In genomic region chr3:167735233-167736107, GRCh38 we compare ENCODE assay signal across 1 cellular context.
A peak's percentile ranks its signal among the peaks of the same experiment; 100 is the strongest.
TF ChIP-seq lines count a peak whose summit lies in the region.

Gene SERPINI1, plus strand, starts transcription at chr3:167735721. Its CDS starts 53,408 bp downstream, at chr3:167789129.

TF ChIP-seq in K562, 482 proteins besides CTCF, POLR2A, EP300 and RAD21 (continued from another document and continues in another):
- TF ChIP-seq, protein P1, sequence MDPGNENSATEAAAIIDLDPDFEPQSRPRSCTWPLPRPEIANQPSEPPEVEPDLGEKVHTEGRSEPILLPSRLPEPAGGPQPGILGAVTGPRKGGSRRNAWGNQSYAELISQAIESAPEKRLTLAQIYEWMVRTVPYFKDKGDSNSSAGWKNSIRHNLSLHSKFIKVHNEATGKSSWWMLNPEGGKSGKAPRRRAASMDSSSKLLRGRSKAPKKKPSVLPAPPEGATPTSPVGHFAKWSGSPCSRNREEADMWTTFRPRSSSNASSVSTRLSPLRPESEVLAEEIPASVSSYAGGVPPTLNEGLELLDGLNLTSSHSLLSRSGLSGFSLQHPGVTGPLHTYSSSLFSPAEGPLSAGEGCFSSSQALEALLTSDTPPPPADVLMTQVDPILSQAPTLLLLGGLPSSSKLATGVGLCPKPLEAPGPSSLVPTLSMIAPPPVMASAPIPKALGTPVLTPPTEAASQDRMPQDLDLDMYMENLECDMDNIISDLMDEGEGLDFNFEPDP (CRISPR knock-in tag; IDR thresholded peaks at IDR 0.05): no peak
- peak; percentile 49; the same call in 1 of the 2 replicates for TF ChIP-seq ZEB2 (IDR thresholded peaks at IDR 0.05)
- peak; percentile 37; the same call in 1 of the 2 replicates for TF ChIP-seq SIN3B (IDR thresholded peaks at IDR 0.05; ENCODE audit: low read depth)
- no peak for TF ChIP-seq ARHGAP35 (IDR thresholded peaks at IDR 0.05; ENCODE audit: partially characterized antibody)
- TF ChIP-seq YY1 (IDR thresholded peaks at IDR 0.05; ENCODE audit: borderline replicate concordance in 1 of 3, control insufficient read depth in 1 of 3, extremely low read depth in 1 of 3, insufficient read depth in 3 of 3, insufficient read length in 1 of 3, insufficient replicate concordance in 2 of 3, low read depth in 1 of 3, low read length in 2 of 3): no peak
- peak; percentile 59; the same call in 1 of the 2 replicates for TF ChIP-seq POLR2G (IDR thresholded peaks at IDR 0.05; ENCODE audit: low read depth, low read length)
- TF ChIP-seq, protein P2, sequence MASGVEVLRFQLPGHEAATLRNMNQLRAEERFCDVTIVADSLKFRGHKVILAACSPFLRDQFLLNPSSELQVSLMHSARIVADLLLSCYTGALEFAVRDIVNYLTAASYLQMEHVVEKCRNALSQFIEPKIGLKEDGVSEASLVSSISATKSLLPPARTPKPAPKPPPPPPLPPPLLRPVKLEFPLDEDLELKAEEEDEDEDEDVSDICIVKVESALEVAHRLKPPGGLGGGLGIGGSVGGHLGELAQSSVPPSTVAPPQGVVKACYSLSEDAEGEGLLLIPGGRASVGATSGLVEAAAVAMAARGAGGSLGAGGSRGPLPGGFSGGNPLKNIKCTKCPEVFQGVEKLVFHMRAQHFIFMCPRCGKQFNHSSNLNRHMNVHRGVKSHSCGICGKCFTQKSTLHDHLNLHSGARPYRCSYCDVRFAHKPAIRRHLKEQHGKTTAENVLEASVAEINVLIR (CRISPR knock-in tag; IDR thresholded peaks at IDR 0.05): no peak
- no peak for TF ChIP-seq RNF2 (IDR thresholded peaks at IDR 0.05)
- no peak for TF ChIP-seq HIVEP1 (CRISPR knock-in tag; IDR thresholded peaks at IDR 0.05)
- no peak for TF ChIP-seq SNAPC5 (CRISPR knock-in tag; IDR thresholded peaks at IDR 0.05)
- TF ChIP-seq, protein P3, sequence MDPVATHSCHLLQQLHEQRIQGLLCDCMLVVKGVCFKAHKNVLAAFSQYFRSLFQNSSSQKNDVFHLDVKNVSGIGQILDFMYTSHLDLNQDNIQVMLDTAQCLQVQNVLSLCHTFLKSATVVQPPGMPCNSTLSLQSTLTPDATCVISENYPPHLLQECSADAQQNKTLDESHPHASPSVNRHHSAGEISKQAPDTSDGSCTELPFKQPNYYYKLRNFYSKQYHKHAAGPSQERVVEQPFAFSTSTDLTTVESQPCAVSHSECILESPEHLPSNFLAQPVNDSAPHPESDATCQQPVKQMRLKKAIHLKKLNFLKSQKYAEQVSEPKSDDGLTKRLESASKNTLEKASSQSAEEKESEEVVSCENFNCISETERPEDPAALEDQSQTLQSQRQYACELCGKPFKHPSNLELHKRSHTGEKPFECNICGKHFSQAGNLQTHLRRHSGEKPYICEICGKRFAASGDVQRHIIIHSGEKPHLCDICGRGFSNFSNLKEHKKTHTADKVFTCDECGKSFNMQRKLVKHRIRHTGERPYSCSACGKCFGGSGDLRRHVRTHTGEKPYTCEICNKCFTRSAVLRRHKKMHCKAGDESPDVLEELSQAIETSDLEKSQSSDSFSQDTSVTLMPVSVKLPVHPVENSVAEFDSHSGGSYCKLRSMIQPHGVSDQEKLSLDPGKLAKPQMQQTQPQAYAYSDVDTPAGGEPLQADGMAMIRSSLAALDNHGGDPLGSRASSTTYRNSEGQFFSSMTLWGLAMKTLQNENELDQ (CRISPR knock-in tag; IDR thresholded peaks at IDR 0.05; ENCODE audit: borderline replicate concordance): no peak
- TF ChIP-seq TOE1 (IDR thresholded peaks at IDR 0.05; ENCODE audit: borderline replicate concordance): peak; percentile 40; the same call in 1 of the 2 replicates
- TF ChIP-seq TOE1 (CRISPR knock-in tag; IDR thresholded peaks at IDR 0.05; ENCODE audit: borderline replicate concordance, low read depth): no peak
- TF ChIP-seq ASH1L (IDR thresholded peaks at IDR 0.05; ENCODE audit: borderline replicate concordance, low read depth, partially characterized antibody): no peak
- no peak for TF ChIP-seq NFXL1 (CRISPR knock-in tag; IDR thresholded peaks at IDR 0.05)
- TF ChIP-seq, protein P4, sequence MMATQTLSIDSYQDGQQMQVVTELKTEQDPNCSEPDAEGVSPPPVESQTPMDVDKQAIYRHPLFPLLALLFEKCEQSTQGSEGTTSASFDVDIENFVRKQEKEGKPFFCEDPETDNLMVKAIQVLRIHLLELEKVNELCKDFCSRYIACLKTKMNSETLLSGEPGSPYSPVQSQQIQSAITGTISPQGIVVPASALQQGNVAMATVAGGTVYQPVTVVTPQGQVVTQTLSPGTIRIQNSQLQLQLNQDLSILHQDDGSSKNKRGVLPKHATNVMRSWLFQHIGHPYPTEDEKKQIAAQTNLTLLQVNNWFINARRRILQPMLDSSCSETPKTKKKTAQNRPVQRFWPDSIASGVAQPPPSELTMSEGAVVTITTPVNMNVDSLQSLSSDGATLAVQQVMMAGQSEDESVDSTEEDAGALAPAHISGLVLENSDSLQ (IDR thresholded peaks at IDR 0.05): peak; percentile 4; the same call in 1 of the 2 replicates
- TF ChIP-seq OTX1 (CRISPR knock-in tag; IDR thresholded peaks at IDR 0.05): no peak
- TF ChIP-seq FOXJ3 (CRISPR knock-in tag; IDR thresholded peaks at IDR 0.05): no peak
- no peak for TF ChIP-seq HSF4 (CRISPR knock-in tag; IDR thresholded peaks at IDR 0.05; ENCODE audit: borderline replicate concordance)
- TF ChIP-seq NCOA6 (IDR thresholded peaks at IDR 0.05): no peak
- TF ChIP-seq RNF219 (CRISPR knock-in tag; IDR thresholded peaks at IDR 0.05): no peak
- no peak for TF ChIP-seq HMG20A (CRISPR knock-in tag; conservative IDR thresholded peaks at IDR 0.05)
- no peak for TF ChIP-seq ZNF785 (CRISPR knock-in tag; IDR thresholded peaks at IDR 0.05)
- no peak for TF ChIP-seq ZNF239 (CRISPR knock-in tag; IDR thresholded peaks at IDR 0.05)
- TF ChIP-seq TGIF2 (CRISPR knock-in tag; IDR thresholded peaks at IDR 0.05): no peak
- TF ChIP-seq ZNF121 (CRISPR knock-in tag; conservative IDR thresholded peaks at IDR 0.05): no peak
- TF ChIP-seq ZNF175 (CRISPR knock-in tag; IDR thresholded peaks at IDR 0.05; ENCODE audit: low read depth): no peak
- TF ChIP-seq KLF6 (CRISPR knock-in tag; IDR thresholded peaks at IDR 0.05; ENCODE audit: borderline replicate concordance): no peak
- TF ChIP-seq RHOXF2B (CRISPR knock-in tag; conservative IDR thresholded peaks at IDR 0.05): no peak
- no peak for TF ChIP-seq SMAD2 (IDR thresholded peaks at IDR 0.05; ENCODE audit: low read depth, low read length)
- TF ChIP-seq KLF10 (CRISPR knock-in tag; IDR thresholded peaks at IDR 0.05): no peak
- peak; percentile 58 for TF ChIP-seq ETV1 (tag; conservative IDR thresholded peaks at IDR 0.05; ENCODE audit: low read depth)
- TF ChIP-seq FOXA3 (CRISPR knock-in tag; conservative IDR thresholded peaks at IDR 0.05 in 1 of 2, IDR thresholded peaks at IDR 0.05 in 1 of 2): 0 out of 4 replicates have a peak, but pooled peaks of 1 of the 2 experiments have one; percentile 8
- no peak; the same call in 1 of the 2 replicates for TF ChIP-seq PML (IDR thresholded peaks at IDR 0.05; ENCODE audit: low read length)
- no peak for TF ChIP-seq GTF3C2 (IDR thresholded peaks at IDR 0.05; ENCODE audit: borderline replicate concordance, extremely low read depth, insufficient read length)
- TF ChIP-seq ZFX (CRISPR knock-in tag; IDR thresholded peaks at IDR 0.05): peak; percentile 45
- no peak for TF ChIP-seq ZNF57 (CRISPR knock-in tag; IDR thresholded peaks at IDR 0.05)
- TF ChIP-seq, protein P5, sequence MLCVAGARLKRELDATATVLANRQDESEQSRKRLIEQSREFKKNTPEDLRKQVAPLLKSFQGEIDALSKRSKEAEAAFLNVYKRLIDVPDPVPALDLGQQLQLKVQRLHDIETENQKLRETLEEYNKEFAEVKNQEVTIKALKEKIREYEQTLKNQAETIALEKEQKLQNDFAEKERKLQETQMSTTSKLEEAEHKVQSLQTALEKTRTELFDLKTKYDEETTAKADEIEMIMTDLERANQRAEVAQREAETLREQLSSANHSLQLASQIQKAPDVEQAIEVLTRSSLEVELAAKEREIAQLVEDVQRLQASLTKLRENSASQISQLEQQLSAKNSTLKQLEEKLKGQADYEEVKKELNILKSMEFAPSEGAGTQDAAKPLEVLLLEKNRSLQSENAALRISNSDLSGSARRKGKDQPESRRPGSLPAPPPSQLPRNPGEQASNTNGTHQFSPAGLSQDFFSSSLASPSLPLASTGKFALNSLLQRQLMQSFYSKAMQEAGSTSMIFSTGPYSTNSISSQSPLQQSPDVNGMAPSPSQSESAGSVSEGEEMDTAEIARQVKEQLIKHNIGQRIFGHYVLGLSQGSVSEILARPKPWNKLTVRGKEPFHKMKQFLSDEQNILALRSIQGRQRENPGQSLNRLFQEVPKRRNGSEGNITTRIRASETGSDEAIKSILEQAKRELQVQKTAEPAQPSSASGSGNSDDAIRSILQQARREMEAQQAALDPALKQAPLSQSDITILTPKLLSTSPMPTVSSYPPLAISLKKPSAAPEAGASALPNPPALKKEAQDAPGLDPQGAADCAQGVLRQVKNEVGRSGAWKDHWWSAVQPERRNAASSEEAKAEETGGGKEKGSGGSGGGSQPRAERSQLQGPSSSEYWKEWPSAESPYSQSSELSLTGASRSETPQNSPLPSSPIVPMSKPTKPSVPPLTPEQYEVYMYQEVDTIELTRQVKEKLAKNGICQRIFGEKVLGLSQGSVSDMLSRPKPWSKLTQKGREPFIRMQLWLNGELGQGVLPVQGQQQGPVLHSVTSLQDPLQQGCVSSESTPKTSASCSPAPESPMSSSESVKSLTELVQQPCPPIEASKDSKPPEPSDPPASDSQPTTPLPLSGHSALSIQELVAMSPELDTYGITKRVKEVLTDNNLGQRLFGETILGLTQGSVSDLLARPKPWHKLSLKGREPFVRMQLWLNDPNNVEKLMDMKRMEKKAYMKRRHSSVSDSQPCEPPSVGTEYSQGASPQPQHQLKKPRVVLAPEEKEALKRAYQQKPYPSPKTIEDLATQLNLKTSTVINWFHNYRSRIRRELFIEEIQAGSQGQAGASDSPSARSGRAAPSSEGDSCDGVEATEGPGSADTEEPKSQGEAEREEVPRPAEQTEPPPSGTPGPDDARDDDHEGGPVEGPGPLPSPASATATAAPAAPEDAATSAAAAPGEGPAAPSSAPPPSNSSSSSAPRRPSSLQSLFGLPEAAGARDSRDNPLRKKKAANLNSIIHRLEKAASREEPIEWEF (CRISPR knock-in tag; IDR thresholded peaks at IDR 0.05): no peak
- peak; percentile 36 for TF ChIP-seq POLR2B (IDR thresholded peaks at IDR 0.05; ENCODE audit: low read depth, partially characterized antibody)
- TF ChIP-seq ZNF263 (CRISPR knock-in tag; IDR thresholded peaks at IDR 0.05; ENCODE audit: borderline replicate concordance): peak; percentile 31; the same call in 1 of the 2 replicates
- TF ChIP-seq NFE2 (IDR thresholded peaks at IDR 0.05; ENCODE audit: low read depth): no peak
- peak; percentile 69 for TF ChIP-seq SUPT5H (IDR thresholded peaks at IDR 0.05)
- TF ChIP-seq HMBOX1 (IDR thresholded peaks at IDR 0.05): no peak
- TF ChIP-seq, protein P6, sequence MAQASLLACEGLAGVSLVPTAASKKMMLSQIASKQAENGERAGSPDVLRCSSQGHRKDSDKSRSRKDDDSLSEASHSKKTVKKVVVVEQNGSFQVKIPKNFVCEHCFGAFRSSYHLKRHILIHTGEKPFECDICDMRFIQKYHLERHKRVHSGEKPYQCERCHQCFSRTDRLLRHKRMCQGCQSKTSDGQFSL (CRISPR knock-in tag; IDR thresholded peaks at IDR 0.05): peak; percentile 68
- TF ChIP-seq, protein P6 (tag; IDR thresholded peaks at IDR 0.05): no peak
